21 cellular contexts compared by ENCODE assay signal in genomic region chr17:31226950-31227349, GRCh38.
"Had no signal": no experiment of that assay in that cellular context is flagged by ENCODE, and none has a peak within 500 bp of the region (broad histone marks: within the 10 kb centered on the region; RNA-seq: fewer than 3 reads in every experiment).

No MANE protein-coding gene starts in this region.

- DNase-seq: IMR-90, NCI-H1092, NCI-H1105 treated with DMSO at 0.1 percent for 48 hours, NCI-H1417 treated with DMSO at 0.1 percent for 48 hours, NCI-H187, NCI-H2029, NCI-H2081 treated with DMSO at 0.1 percent for 48 hours, NCI-H2171, NCI-H226, NCI-H446, NCI-H510A, NCI-H524 treated with DMSO at 0.1 percent for 48 hours, NCI-H69, NCI-H774, PC-9, Peyer's patch, SHP77 treated with DMSO at 0.1 percent for 48 hours, SJCRH30 had no signal

- H3K9me3 ChIP-seq: Peyer's patch, SJCRH30 had no signal

- H3K4me1 ChIP-seq: Peyer's patch had no signal

- H3K4me3 ChIP-seq: PC-9, Peyer's patch, SJCRH30 had no signal

- H3K27ac ChIP-seq: PC-9, Peyer's patch, SJCRH30 had no signal

- H3K27me3 ChIP-seq: Peyer's patch, SJCRH30 had no signal

- ATAC-seq: HepG2, Right ventricle myocardium inferior, SK-N-SH treated with all-trans-retinoic acid at 6 μM for 48 hours had no signal
